14 cellular contexts compared by ENCODE assay signal in the genomic region with DNA sequence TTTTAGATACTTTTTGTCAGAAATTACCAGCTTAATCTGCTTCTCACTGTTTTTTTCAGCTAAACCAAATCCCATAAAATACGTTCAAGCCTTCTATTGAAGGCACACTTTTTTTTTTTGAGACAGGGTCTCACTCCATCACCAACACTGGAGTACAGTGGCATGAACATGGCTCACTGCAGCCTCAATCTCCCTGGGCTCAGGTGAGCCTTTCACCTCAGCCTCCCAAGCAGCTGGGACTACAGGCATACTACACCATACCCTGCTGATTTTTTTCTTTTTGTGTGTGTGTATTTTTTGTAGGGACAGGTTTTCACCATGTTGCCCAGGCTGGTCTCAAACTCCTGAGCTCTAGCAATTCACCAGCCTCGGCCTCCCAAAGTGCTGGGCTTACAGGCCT. TPM values are rescaled to one million over a fixed set of nuclear protein-coding genes. Genes with fewer than 3 reads are reported as not detected.
DNase-seq lines count a peak whose midpoint lies in the region; ATAC-seq and TF ChIP-seq lines count a peak whose summit lies in the region.
"Had no signal": no experiment of that assay in that cellular context is flagged by ENCODE, and none has a peak within 500 bp of the region (broad histone marks: within the 10 kb centered on the region; RNA-seq: fewer than 3 reads in every experiment).

No MANE protein-coding gene starts in this region.

- intact Hi-C loops in HCT116 (cut with micrococcal nuclease): loop anchor here (5.0 kb wide), 1 partner anchor 103 kb away; a partner anchor contains a TSS

- ATAC-seq in HCT116 (no peak), GM18867 (IDR thresholded peaks at IDR 0.05; ENCODE audit: unreplicated experiment) (no peak), GM21381 (IDR thresholded peaks at IDR 0.05; ENCODE audit: unreplicated experiment) (no peak), omental fat pad (ENCODE audit: low FRiP score) (no peak)
- ATAC-seq: foreskin keratinocyte had no signal

- H3K9me3 Mint-ChIP-seq in brain: peaks cover 0 to 6% (median 2%) of the 10 kb centered on the region in 5 experiments

- no peak for TF ChIP-seq CTCF in HCT116 (IDR thresholded peaks at IDR 0.05 in 2 of 3, conservative IDR thresholded peaks at IDR 0.05 in 1 of 3; ENCODE audit: borderline replicate concordance in 1 of 3, insufficient read depth in 1 of 3, low read depth in 2 of 3, low read length in 2 of 3)
- no peak for TF ChIP-seq CTCF in brain (conservative IDR thresholded peaks at IDR 0.05)
- TF ChIP-seq CTCF in neutrophil (IDR thresholded peaks at IDR 0.05): no peak
- no peak for TF ChIP-seq CTCF in WERI-Rb-1 (IDR thresholded peaks at IDR 0.05; ENCODE audit: low read depth, low read length)
- TF ChIP-seq CTCF in omental fat pad (IDR thresholded peaks at IDR 0.05): no peak

- POLR2A ChIA-PET in HCT116 (lab: Charles Lee): interaction anchor here (0.6 kb wide), 1 partner anchor 136 kb away, joined by 6 read pairs; no protein-coding TSS in a partner anchor

- H3K27me3 ChIP-seq in ACC112 (ENCODE audit: insufficient read depth, low read length) (no peaks in the 10 kb centered on the region), HCT116 (ENCODE audit: insufficient read depth, low read length) (no peaks in the 10 kb centered on the region), neutrophil (no peaks in the 10 kb centered on the region), WERI-Rb-1 (ENCODE audit: insufficient read depth, low read depth, severe bottlenecking) (no peaks in the 10 kb centered on the region)
- H3K27me3 ChIP-seq: foreskin keratinocyte had no signal

- no peak overlapping the region for H3K9ac ChIP-seq in HCT116 (ENCODE audit: low read length)
- H3K9ac ChIP-seq: KMS-11 had no signal

- peak overlapping the region; percentile 35; the same call in 1 of the 2 replicates for H3K27ac ChIP-seq in ACC112 (ENCODE audit: low read depth, low read length)
- no peak overlapping the region for H3K27ac ChIP-seq in HCT116 (ENCODE audit: low read depth, low read length)
- H3K27ac ChIP-seq in neutrophil: peak overlapping the region; percentile 100
- no peak overlapping the region for H3K27ac ChIP-seq in WERI-Rb-1
- H3K27ac ChIP-seq: foreskin keratinocyte, KMS-11 had no signal

- H3K27me3 Mint-ChIP-seq in brain: peaks cover 13% of the 10 kb centered on the region

- peaks cover 37% of the 10 kb centered on the region for H3K36me3 Mint-ChIP-seq in brain

- H2AFZ ChIP-seq in ACC112 (ENCODE audit: low read length, unreplicated experiment) (no peak overlapping the region), HCT116 (ENCODE audit: low read depth, low read length, poor library complexity, severe bottlenecking) (no peak overlapping the region)

- no peak for DNase-seq in HCT116 (ENCODE audit: low read depth, low spot score)
- no peak for DNase-seq in WERI-Rb-1
- no peak for DNase-seq in omental fat pad (ENCODE audit: low spot score)
- DNase-seq: COR-L47; foreskin keratinocyte; NCI-H2107; nucleus accumbens; stimulated activated CD4-positive, alpha-beta T cell treated with anti-CD3 and anti-CD28 coated beads, Interleukin-4, amount 100 ng/mL, for 24 hours had no signal

- peak overlapping the region in 4 of 5 experiments; percentile 67 to 92 (median 74) for H3K4me3 Mint-ChIP-seq in brain

- H4K20me1 ChIP-seq in HCT116 (ENCODE audit: insufficient read depth): peaks cover 13% of the 10 kb centered on the region; the same call in 1 of the 2 replicates

- peak overlapping the region; percentile 54; the same call in 1 of the 2 replicates for H3K4me2 ChIP-seq in HCT116 (ENCODE audit: low read length)
- H3K4me2 ChIP-seq: KMS-11 had no signal

- no peak for TF ChIP-seq POLR2A in HCT116 (IDR thresholded peaks at IDR 0.05; ENCODE audit: borderline replicate concordance, extremely low read depth, insufficient read depth, insufficient read length)

- no peak for TF ChIP-seq RAD21 in HCT116 (IDR thresholded peaks at IDR 0.05; ENCODE audit: low read depth)

- H3K79me2 ChIP-seq in ACC112 (ENCODE audit: control insufficient read depth, insufficient read depth, low read length, unreplicated experiment) (peaks cover 84% of the 10 kb centered on the region), HCT116 (ENCODE audit: insufficient read depth, low read length) (peaks cover 87% of the 10 kb centered on the region)

- RAD21 ChIA-PET in HCT116 (lab: Charles Lee; ENCODE audit: low non-redundant PET in 1 of 2, low total read pairs in 2 of 2, uncharacterized antibody in 2 of 2, unreplicated experiment in 2 of 2): no interaction called here

- H3K4me1 Mint-ChIP-seq in brain: peaks cover 81% of the 10 kb centered on the region

- H3K4me1 ChIP-seq in ACC112 (ENCODE audit: control insufficient read depth, insufficient read depth, low read length, unreplicated experiment) (peaks cover 32% of the 10 kb centered on the region), HCT116 (ENCODE audit: control insufficient read depth in 1 of 2, insufficient read depth in 2 of 2, low read length in 2 of 2) (peaks cover 37 to 48% of the 10 kb centered on the region in 2 experiments), neutrophil (ENCODE audit: control insufficient read depth in 1 of 2, insufficient read depth in 1 of 2, low read depth in 1 of 2, low read length in 1 of 2) (peaks cover 77 to 84% of the 10 kb centered on the region in 2 experiments)

- H3K4me3 ChIP-seq in ACC112 (ENCODE audit: low read depth, low read length) (no peak overlapping the region), HCT116 (replicated peaks in 1 of 2; ENCODE audit: low read depth in 1 of 2, low read length in 2 of 2) (no peak overlapping the region), neutrophil (ENCODE audit: low read depth in 1 of 2, low read length in 1 of 2) (peak overlapping the region; percentile 19 to 96), WERI-Rb-1 (ENCODE audit: low read depth, low read length) (no peak overlapping the region)

- H3K27ac Mint-ChIP-seq in brain: peak overlapping the region in 4 of 5 experiments; percentile 51 to 85 (median 57)

- no peaks in the 10 kb centered on the region for H3K9me2 ChIP-seq in HCT116 (ENCODE audit: insufficient read depth)

- CTCF ChIA-PET in HCT116 (lab: Charles Lee): no interaction called here

- BruUV-seq in HCT116 (replicated peaks; lab: Mats Ljungman, UMichigan): no TSS peak

- H3K36me3 ChIP-seq in ACC112 (ENCODE audit: insufficient read depth, low read length) (no peaks in the 10 kb centered on the region), HCT116 (ENCODE audit: control insufficient read depth in 1 of 2, insufficient read depth in 2 of 2, low read length in 2 of 2) (no peaks in the 10 kb centered on the region), neutrophil (no peaks in the 10 kb centered on the region), WERI-Rb-1 (peaks cover 13% of the 10 kb centered on the region)

- H3K9me3 ChIP-seq in HCT116 (ENCODE audit: control insufficient read depth in 1 of 2, insufficient read depth in 1 of 2, low read depth in 1 of 2, low read length in 2 of 2): no peaks in the 10 kb centered on the region
- H3K9me3 ChIP-seq in neutrophil: no peaks in the 10 kb centered on the region
- no peaks in the 10 kb centered on the region for H3K9me3 ChIP-seq in WERI-Rb-1 (ENCODE audit: severe bottlenecking)

TF ChIP-seq in HCT116, 20 proteins besides CTCF, POLR2A, EP300 and RAD21:
- no peak for TF ChIP-seq ZNF274 (IDR thresholded peaks at IDR 0.05; ENCODE audit: low read depth, low read length)
- TF ChIP-seq, protein P1, sequence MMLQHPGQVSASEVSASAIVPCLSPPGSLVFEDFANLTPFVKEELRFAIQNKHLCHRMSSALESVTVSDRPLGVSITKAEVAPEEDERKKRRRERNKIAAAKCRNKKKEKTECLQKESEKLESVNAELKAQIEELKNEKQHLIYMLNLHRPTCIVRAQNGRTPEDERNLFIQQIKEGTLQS (IDR thresholded peaks at IDR 0.05): no peak
- no peak for TF ChIP-seq FOSL1 (IDR thresholded peaks at IDR 0.05; ENCODE audit: low read depth)
- TF ChIP-seq SRF (IDR thresholded peaks at IDR 0.05; ENCODE audit: low read depth): no peak
- TF ChIP-seq, protein P2, sequence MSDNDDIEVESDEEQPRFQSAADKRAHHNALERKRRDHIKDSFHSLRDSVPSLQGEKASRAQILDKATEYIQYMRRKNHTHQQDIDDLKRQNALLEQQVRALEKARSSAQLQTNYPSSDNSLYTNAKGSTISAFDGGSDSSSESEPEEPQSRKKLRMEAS (IDR thresholded peaks at IDR 0.05): no peak
- TF ChIP-seq SIN3A (IDR thresholded peaks at IDR 0.05; ENCODE audit: low read depth): no peak
- TF ChIP-seq CEBPB (IDR thresholded peaks at IDR 0.05; ENCODE audit: low read depth): no peak
- no peak for TF ChIP-seq EGR1 (IDR thresholded peaks at IDR 0.05; ENCODE audit: low read depth)
- TF ChIP-seq TCF7L2 (IDR thresholded peaks at IDR 0.05; ENCODE audit: borderline replicate concordance, extremely low read depth, insufficient read depth, insufficient read length): no peak
- no peak for TF ChIP-seq ZFX (IDR thresholded peaks at IDR 0.05)
- TF ChIP-seq SP1 (IDR thresholded peaks at IDR 0.05; ENCODE audit: low read depth): no peak
- TF ChIP-seq ELF1 (IDR thresholded peaks at IDR 0.05; ENCODE audit: borderline replicate concordance, low read depth): no peak
- TF ChIP-seq CBX3 (IDR thresholded peaks at IDR 0.05; ENCODE audit: low read depth): no peak
- TF ChIP-seq POLR2AphosphoS5 (IDR thresholded peaks at IDR 0.05; ENCODE audit: low read depth, low read length): no peak
- no peak for TF ChIP-seq EZH2phosphoT487 (IDR thresholded peaks at IDR 0.05; ENCODE audit: borderline replicate concordance)
- TF ChIP-seq, protein P3, sequence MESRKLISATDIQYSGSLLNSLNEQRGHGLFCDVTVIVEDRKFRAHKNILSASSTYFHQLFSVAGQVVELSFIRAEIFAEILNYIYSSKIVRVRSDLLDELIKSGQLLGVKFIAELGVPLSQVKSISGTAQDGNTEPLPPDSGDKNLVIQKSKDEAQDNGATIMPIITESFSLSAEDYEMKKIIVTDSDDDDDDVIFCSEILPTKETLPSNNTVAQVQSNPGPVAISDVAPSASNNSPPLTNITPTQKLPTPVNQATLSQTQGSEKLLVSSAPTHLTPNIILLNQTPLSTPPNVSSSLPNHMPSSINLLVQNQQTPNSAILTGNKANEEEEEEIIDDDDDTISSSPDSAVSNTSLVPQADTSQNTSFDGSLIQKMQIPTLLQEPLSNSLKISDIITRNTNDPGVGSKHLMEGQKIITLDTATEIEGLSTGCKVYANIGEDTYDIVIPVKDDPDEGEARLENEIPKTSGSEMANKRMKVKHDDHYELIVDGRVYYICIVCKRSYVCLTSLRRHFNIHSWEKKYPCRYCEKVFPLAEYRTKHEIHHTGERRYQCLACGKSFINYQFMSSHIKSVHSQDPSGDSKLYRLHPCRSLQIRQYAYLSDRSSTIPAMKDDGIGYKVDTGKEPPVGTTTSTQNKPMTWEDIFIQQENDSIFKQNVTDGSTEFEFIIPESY (IDR thresholded peaks at IDR 0.05; ENCODE audit: extremely low read depth, insufficient replicate concordance, low read length): no peak
- TF ChIP-seq EZH2 (IDR thresholded peaks at IDR 0.05): no peak
- TF ChIP-seq JUND (IDR thresholded peaks at IDR 0.05): no peak

RNA-seq across cellular contexts. Expression of a gene that starts 3.7 kb away (rescaled TPM):
- total RNA-seq in HCT116 (2021; ENCODE audit: unreplicated experiment): 64.3 TPM
- polyA plus RNA-seq in HCT116 (2012): 49.7 and 51.0 TPM in 2 replicates
- polyA plus RNA-seq in brain (ENCODE audit: insufficient read depth, low read depth, low replicate concordance): 40.3 TPM
- 100 to 1,000 TPM in 2 of 4 donors, 10 to 100 TPM in 2; 83.4 to 120 (median 106) TPM for total RNA-seq in omental fat pad

Comparison
In these comparisons a context has a peak if more than half of its experiments do, and no peak if none do; other contexts are left out.
1. H3K27ac ChIP-seq: peak in ACC112 (single experiment) and neutrophil (single experiment); none in HCT116 (single experiment) and WERI-Rb-1 (single experiment).
2. H3K4me3 ChIP-seq: peak in neutrophil (2 of 2); none in ACC112 (single experiment), HCT116 (0 of 2) and WERI-Rb-1 (single experiment).